In the genomic region with DNA sequence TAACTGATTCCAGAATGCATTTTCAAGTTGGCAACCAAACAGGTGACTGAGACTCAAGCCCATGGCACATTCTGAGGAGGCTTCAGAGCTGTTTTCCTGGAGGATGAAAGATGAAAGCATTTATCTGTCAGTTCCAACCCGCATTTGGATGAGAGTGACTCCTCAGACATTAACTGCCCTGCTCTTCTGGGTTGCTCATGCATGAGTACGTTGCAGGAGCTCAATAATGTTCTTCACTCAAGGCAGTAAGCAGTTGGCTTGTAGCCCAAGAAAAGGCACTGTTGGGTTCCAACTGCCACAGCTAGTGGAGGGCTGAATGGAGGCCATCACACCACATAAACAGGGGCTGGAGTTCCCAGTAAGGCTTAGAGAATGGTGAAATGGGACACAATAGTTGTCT, we compare ENCODE assay signal across 15 cellular contexts.
DNase-seq lines count a peak whose midpoint lies in the region.
"Had no signal": no experiment of that assay in that cellular context is flagged by ENCODE, and none has a peak within 500 bp of the region (broad histone marks: within the 10 kb centered on the region; RNA-seq: fewer than 3 reads in every experiment).

No MANE protein-coding gene starts in this region.

- peak; percentile 21 for DNase-seq in Ammon's horn (ENCODE audit: low spot score)
- peak; percentile 5 to 64 for DNase-seq in NCI-H446 (lab: John Stamatoyannopoulos, UW)
- DNase-seq in cerebellum (ENCODE audit: low spot score): peak; percentile 10
- peak; percentile 17 for DNase-seq in midbrain (lab: John Stamatoyannopoulos, UW)
- DNase-seq in NCI-H524 treated with DMSO at 0.1 percent for 48 hours (lab: John Stamatoyannopoulos, UW): no peak
- no peak for DNase-seq in DMS53 treated with DMSO at 0.1 percent for 48 hours (lab: John Stamatoyannopoulos, UW; ENCODE audit: unreplicated experiment)
- no peak for DNase-seq in Kasumi-1 (lab: John Stamatoyannopoulos, UW)
- DNase-seq: AML-193; CD4-positive, alpha-beta memory T cell; DMS153; GDM1; GOT3; H7; HFFc6; KBM-7 had no signal

Comparison
In these comparisons a context has a peak if more than half of its experiments do, and no peak if none do; other contexts are left out.
1. DNase-seq: peak in Ammon's horn (single experiment), NCI-H446 (2 of 2), cerebellum (single experiment) and midbrain (single experiment); none in NCI-H524 treated with DMSO at 0.1 percent for 48 hours (single experiment), DMS53 treated with DMSO at 0.1 percent for 48 hours (single experiment) and Kasumi-1 (0 of 2).